In the genomic region with DNA sequence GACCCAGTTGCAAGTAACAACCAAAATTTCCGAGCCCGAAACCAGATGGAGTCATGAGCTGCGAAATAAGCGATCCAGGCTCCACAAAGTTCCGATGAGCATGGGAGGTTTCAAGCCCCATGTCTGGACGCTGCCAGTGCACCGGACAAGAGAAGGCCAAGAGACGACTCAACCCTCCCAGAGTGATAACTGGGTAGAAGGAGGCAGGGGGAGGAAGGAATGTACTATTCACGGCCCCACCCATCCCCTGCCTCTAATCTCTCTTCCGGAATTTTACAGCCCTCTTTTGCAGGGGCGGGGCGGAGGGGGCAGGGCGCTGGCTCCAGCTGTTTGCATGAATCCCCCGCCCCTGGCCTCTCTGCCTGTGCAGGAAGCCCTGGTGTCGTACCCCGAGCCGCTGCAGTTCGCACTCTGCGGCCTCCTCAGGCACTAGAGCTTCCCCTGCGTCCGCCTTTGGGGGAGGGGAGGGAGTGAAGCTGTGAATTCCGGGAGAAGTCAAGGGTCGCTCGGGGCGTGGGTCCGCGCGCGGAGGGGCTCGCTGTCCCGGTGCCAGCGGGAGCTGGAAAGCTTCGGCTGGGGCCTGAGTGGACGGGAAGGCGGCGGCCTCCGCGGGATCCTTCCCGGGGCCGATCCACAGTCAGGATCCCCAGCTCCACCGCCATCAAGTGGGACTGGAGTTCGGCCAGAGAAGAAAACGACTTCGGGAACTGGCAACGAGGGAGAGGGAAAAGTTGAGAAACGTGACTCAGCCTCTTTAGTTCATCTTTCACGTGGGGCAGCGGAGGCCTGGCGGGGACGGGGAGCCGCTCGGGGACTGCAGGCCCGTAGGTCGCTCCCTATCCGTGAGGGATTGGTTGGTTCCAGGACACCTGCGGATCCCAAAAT, we compare ENCODE assay signal across 1 cellular context.
A peak's percentile ranks its signal among the peaks of the same experiment; 100 is the strongest.
TF ChIP-seq lines count a peak whose summit lies in the region.

No MANE protein-coding gene starts in this region.

TF ChIP-seq in HepG2, 621 proteins besides CTCF, POLR2A, EP300 and RAD21 (continued from another document and continues in another):
- TF ChIP-seq, protein P1, sequence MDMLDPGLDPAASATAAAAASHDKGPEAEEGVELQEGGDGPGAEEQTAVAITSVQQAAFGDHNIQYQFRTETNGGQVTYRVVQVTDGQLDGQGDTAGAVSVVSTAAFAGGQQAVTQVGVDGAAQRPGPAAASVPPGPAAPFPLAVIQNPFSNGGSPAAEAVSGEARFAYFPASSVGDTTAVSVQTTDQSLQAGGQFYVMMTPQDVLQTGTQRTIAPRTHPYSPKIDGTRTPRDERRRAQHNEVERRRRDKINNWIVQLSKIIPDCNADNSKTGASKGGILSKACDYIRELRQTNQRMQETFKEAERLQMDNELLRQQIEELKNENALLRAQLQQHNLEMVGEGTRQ (IDR thresholded peaks at IDR 0.05; ENCODE audit: low read depth, low read length), result no peak
- TF ChIP-seq, protein P1 (CRISPR knock-in tag; IDR thresholded peaks at IDR 0.05; ENCODE audit: borderline replicate concordance), result no peak
- no peak for TF ChIP-seq MZF1 (CRISPR knock-in tag; IDR thresholded peaks at IDR 0.05; ENCODE audit: borderline replicate concordance)
- TF ChIP-seq, protein P2, sequence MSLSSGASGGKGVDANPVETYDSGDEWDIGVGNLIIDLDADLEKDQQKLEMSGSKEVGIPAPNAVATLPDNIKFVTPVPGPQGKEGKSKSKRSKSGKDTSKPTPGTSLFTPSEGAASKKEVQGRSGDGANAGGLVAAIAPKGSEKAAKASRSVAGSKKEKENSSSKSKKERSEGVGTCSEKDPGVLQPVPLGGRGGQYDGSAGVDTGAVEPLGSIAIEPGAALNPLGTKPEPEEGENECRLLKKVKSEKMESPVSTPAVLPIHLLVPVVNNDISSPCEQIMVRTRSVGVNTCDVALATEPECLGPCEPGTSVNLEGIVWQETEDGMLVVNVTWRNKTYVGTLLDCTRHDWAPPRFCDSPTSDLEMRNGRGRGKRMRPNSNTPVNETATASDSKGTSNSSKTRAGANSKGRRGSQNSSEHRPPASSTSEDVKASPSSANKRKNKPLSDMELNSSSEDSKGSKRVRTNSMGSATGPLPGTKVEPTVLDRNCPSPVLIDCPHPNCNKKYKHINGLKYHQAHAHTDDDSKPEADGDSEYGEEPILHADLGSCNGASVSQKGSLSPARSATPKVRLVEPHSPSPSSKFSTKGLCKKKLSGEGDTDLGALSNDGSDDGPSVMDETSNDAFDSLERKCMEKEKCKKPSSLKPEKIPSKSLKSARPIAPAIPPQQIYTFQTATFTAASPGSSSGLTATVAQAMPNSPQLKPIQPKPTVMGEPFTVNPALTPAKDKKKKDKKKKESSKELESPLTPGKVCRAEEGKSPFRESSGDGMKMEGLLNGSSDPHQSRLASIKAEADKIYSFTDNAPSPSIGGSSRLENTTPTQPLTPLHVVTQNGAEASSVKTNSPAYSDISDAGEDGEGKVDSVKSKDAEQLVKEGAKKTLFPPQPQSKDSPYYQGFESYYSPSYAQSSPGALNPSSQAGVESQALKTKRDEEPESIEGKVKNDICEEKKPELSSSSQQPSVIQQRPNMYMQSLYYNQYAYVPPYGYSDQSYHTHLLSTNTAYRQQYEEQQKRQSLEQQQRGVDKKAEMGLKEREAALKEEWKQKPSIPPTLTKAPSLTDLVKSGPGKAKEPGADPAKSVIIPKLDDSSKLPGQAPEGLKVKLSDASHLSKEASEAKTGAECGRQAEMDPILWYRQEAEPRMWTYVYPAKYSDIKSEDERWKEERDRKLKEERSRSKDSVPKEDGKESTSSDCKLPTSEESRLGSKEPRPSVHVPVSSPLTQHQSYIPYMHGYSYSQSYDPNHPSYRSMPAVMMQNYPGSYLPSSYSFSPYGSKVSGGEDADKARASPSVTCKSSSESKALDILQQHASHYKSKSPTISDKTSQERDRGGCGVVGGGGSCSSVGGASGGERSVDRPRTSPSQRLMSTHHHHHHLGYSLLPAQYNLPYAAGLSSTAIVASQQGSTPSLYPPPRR (CRISPR knock-in tag; IDR thresholded peaks at IDR 0.05; ENCODE audit: borderline replicate concordance), result no peak
- TF ChIP-seq, protein P3, sequence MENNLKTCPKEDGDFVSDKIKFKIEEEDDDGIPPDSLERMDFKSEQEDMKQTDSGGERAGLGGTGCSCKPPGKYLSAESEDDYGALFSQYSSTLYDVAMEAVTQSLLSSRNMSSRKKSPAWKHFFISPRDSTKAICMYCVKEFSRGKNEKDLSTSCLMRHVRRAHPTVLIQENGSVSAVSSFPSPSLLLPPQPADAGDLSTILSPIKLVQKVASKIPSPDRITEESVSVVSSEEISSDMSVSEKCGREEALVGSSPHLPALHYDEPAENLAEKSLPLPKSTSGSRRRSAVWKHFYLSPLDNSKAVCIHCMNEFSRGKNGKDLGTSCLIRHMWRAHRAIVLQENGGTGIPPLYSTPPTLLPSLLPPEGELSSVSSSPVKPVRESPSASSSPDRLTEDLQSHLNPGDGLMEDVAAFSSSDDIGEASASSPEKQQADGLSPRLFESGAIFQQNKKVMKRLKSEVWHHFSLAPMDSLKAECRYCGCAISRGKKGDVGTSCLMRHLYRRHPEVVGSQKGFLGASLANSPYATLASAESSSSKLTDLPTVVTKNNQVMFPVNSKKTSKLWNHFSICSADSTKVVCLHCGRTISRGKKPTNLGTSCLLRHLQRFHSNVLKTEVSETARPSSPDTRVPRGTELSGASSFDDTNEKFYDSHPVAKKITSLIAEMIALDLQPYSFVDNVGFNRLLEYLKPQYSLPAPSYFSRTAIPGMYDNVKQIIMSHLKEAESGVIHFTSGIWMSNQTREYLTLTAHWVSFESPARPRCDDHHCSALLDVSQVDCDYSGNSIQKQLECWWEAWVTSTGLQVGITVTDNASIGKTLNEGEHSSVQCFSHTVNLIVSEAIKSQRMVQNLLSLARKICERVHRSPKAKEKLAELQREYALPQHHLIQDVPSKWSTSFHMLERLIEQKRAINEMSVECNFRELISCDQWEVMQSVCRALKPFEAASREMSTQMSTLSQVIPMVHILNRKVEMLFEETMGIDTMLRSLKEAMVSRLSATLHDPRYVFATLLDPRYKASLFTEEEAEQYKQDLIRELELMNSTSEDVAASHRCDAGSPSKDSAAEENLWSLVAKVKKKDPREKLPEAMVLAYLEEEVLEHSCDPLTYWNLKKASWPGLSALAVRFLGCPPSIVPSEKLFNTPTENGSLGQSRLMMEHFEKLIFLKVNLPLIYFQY (CRISPR knock-in tag; IDR thresholded peaks at IDR 0.05; ENCODE audit: borderline replicate concordance), result no peak
- TF ChIP-seq ZSCAN12 (CRISPR knock-in tag; IDR thresholded peaks at IDR 0.05), result no peak
- TF ChIP-seq, protein P4, sequence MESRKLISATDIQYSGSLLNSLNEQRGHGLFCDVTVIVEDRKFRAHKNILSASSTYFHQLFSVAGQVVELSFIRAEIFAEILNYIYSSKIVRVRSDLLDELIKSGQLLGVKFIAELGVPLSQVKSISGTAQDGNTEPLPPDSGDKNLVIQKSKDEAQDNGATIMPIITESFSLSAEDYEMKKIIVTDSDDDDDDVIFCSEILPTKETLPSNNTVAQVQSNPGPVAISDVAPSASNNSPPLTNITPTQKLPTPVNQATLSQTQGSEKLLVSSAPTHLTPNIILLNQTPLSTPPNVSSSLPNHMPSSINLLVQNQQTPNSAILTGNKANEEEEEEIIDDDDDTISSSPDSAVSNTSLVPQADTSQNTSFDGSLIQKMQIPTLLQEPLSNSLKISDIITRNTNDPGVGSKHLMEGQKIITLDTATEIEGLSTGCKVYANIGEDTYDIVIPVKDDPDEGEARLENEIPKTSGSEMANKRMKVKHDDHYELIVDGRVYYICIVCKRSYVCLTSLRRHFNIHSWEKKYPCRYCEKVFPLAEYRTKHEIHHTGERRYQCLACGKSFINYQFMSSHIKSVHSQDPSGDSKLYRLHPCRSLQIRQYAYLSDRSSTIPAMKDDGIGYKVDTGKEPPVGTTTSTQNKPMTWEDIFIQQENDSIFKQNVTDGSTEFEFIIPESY (CRISPR knock-in tag; IDR thresholded peaks at IDR 0.05), result peak; percentile 96; the same call in 1 of the 2 replicates
- no peak for TF ChIP-seq NBN (conservative IDR thresholded peaks at IDR 0.05)
- no peak for TF ChIP-seq FOXO1 (CRISPR knock-in tag; IDR thresholded peaks at IDR 0.05)
- no peak for TF ChIP-seq BORCS8-MEF2B (CRISPR knock-in tag; IDR thresholded peaks at IDR 0.05)
- TF ChIP-seq ZBTB39 (CRISPR knock-in tag; IDR thresholded peaks at IDR 0.05), result no peak
- TF ChIP-seq CHD2 (IDR thresholded peaks at IDR 0.05; ENCODE audit: low read depth, low read length), result no peak
- TF ChIP-seq ZFAT (CRISPR knock-in tag; conservative IDR thresholded peaks at IDR 0.05), result no peak
- TF ChIP-seq, protein P5, sequence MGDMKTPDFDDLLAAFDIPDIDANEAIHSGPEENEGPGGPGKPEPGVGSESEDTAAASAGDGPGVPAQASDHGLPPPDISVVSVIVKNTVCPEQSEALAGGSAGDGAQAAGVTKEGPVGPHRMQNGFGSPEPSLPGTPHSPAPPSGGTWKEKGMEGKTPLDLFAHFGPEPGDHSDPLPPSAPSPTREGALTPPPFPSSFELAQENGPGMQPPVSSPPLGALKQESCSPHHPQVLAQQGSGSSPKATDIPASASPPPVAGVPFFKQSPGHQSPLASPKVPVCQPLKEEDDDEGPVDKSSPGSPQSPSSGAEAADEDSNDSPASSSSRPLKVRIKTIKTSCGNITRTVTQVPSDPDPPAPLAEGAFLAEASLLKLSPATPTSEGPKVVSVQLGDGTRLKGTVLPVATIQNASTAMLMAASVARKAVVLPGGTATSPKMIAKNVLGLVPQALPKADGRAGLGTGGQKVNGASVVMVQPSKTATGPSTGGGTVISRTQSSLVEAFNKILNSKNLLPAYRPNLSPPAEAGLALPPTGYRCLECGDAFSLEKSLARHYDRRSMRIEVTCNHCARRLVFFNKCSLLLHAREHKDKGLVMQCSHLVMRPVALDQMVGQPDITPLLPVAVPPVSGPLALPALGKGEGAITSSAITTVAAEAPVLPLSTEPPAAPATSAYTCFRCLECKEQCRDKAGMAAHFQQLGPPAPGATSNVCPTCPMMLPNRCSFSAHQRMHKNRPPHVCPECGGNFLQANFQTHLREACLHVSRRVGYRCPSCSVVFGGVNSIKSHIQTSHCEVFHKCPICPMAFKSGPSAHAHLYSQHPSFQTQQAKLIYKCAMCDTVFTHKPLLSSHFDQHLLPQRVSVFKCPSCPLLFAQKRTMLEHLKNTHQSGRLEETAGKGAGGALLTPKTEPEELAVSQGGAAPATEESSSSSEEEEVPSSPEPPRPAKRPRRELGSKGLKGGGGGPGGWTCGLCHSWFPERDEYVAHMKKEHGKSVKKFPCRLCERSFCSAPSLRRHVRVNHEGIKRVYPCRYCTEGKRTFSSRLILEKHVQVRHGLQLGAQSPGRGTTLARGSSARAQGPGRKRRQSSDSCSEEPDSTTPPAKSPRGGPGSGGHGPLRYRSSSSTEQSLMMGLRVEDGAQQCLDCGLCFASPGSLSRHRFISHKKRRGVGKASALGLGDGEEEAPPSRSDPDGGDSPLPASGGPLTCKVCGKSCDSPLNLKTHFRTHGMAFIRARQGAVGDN (CRISPR knock-in tag; IDR thresholded peaks at IDR 0.05), result peak; percentile 73
- TF ChIP-seq KDM6A (CRISPR knock-in tag; IDR thresholded peaks at IDR 0.05; ENCODE audit: low read depth), result no peak
- TF ChIP-seq NR1H2 (CRISPR knock-in tag; IDR thresholded peaks at IDR 0.05; ENCODE audit: borderline replicate concordance, low read depth), result no peak
- TF ChIP-seq ZNF678 (CRISPR knock-in tag; IDR thresholded peaks at IDR 0.05), result no peak
- no peak for TF ChIP-seq IRF1 (CRISPR knock-in tag; IDR thresholded peaks at IDR 0.05; ENCODE audit: low read depth)
- no peak for TF ChIP-seq KMT2A (CRISPR knock-in tag; IDR thresholded peaks at IDR 0.05)
- TF ChIP-seq RXRA (CRISPR knock-in tag; IDR thresholded peaks at IDR 0.05), result no peak
- no peak for TF ChIP-seq RFXAP (CRISPR knock-in tag; IDR thresholded peaks at IDR 0.05; ENCODE audit: borderline replicate concordance)
- no peak for TF ChIP-seq ZNF510 (CRISPR knock-in tag; IDR thresholded peaks at IDR 0.05; ENCODE audit: low read depth)
- TF ChIP-seq ZNF644 (CRISPR knock-in tag; IDR thresholded peaks at IDR 0.05; ENCODE audit: low read depth), result no peak
- no peak for TF ChIP-seq TBL1XR1 (IDR thresholded peaks at IDR 0.05; ENCODE audit: borderline replicate concordance, low read length, partially characterized antibody)
- TF ChIP-seq DNMT1 (CRISPR knock-in tag; IDR thresholded peaks at IDR 0.05), result no peak
- TF ChIP-seq HNRNPLL (IDR thresholded peaks at IDR 0.05; ENCODE audit: low read depth, low read length, poor library complexity, severe bottlenecking), result peak; percentile 43
- no peak for TF ChIP-seq GABPA (IDR thresholded peaks at IDR 0.05; ENCODE audit: low read depth, low read length)
- TF ChIP-seq GABPA (CRISPR knock-in tag; IDR thresholded peaks at IDR 0.05; ENCODE audit: low read depth), result 0 out of 2 replicates have a peak, but pooled peaks have one; percentile 34
- no peak for TF ChIP-seq NR2F1 (CRISPR knock-in tag; IDR thresholded peaks at IDR 0.05)
- TF ChIP-seq ZNF263 (CRISPR knock-in tag; IDR thresholded peaks at IDR 0.05), result no peak
- TF ChIP-seq XBP1 (CRISPR knock-in tag; IDR thresholded peaks at IDR 0.05), result no peak
- peak; percentile 70 for TF ChIP-seq SALL1 (CRISPR knock-in tag; IDR thresholded peaks at IDR 0.05)
